In the genomic region with DNA sequence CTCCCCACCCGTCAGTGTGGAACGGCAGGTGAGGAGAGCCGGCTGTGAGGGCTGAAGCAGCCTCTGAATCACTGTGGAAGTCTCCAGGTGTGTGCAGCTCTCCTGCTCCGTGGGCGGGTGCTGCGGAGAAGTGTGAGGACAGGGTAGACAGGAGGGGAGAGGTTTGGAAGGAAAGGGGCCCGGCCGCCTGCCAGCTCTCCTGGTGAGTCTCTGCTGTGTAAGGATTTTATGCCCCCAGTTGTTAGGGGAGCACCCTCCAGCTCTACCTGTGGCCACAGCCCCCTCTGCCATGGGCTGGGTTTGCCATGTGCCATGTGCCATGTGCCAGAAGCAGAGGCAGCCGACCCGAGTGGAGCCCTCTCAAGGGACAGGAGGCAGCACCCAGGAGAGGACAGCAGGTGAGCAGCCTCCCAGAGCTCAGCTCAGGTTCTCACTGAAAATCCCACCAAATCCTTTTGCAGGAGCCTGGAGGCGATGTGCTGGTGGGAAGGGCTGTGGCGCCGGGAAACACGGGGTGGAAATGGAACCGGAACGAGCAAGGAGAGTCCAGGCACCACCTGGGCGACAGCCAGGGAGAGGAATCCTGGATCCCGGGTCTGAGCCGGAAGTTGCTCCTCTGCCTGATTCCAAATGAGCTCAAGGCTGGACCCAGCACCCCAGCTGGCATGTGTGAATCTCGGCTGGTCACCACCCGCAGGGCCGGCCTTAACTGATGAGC, we compare ENCODE assay signal across 25 cellular contexts.
DNase-seq lines count a peak whose midpoint lies in the region; ATAC-seq and TF ChIP-seq lines count a peak whose summit lies in the region.
"Had no signal": no experiment of that assay in that cellular context is flagged by ENCODE, and none has a peak within 500 bp of the region (broad histone marks: within the 10 kb centered on the region; RNA-seq: fewer than 3 reads in every experiment).

No MANE protein-coding gene starts in this region.

- no peak overlapping the region for H2BK120ac ChIP-seq in IMR-90 (ENCODE audit: low read depth, low read length)

- no peak overlapping the region for H2BK15ac ChIP-seq in IMR-90 (ENCODE audit: low read depth, low read length)

- H2AK9ac ChIP-seq in IMR-90 (replicated peaks; ENCODE audit: low read depth, low read length, poor library complexity) = peak overlapping the region; percentile 28

- H2BK5ac ChIP-seq in IMR-90 (ENCODE audit: low read depth, low read length, poor library complexity, severe bottlenecking) = no peak overlapping the region

- TF ChIP-seq POLR2A in IMR-90 (IDR thresholded peaks at IDR 0.05; ENCODE audit: low read depth, low read length) (no peak), vagina (IDR thresholded peaks at IDR 0.05) (no peak)

- no peak overlapping the region for H4K5ac ChIP-seq in IMR-90 (ENCODE audit: low read depth, low read length)

- no peak overlapping the region for H3K9ac ChIP-seq in IMR-90 (ENCODE audit: low read depth, low read length)
- H3K9ac ChIP-seq: BLaER1 had no signal

- no peak for TF ChIP-seq RAD21 in IMR-90 (IDR thresholded peaks at IDR 0.05; ENCODE audit: low read length)

- no peak overlapping the region for H3K4me2 ChIP-seq in IMR-90 (ENCODE audit: low read depth, low read length)
- H3K4me2 ChIP-seq: BLaER1 had no signal

- no peak overlapping the region for H3K14ac ChIP-seq in IMR-90 (replicated peaks; ENCODE audit: low read depth, low read length)

- CTCF ChIA-PET in IMR-90 (lab: Yijun Ruan, JAX) = no interaction called here

- dilution Hi-C loops in IMR-90 (cut with HindIII; ENCODE audit: low sequenced_read_pairs, unreplicated experiment) = no loop called here

- BruUV-seq in IMR-90 (replicated peaks; lab: Mats Ljungman, UMichigan) = no TSS peak

- DNase-seq in NCI-H2171 treated with DMSO at 0.1 percent for 48 hours (lab: John Stamatoyannopoulos, UW) (peak; percentile 9), NCI-H2171 (lab: John Stamatoyannopoulos, UW) (no peak), IMR-90 (no peak), left lung (peak; percentile 26 to 72), posterior vena cava (ENCODE audit: low spot score) (peak; percentile 62), vagina (ENCODE audit: extremely low spot score in 2 of 2) (no peak), HAP-1 (ENCODE audit: low spot score in 2 of 2) (no peak), NCI-H774 (lab: John Stamatoyannopoulos, UW) (no peak)
- DNase-seq: ACHN; CD4-positive, alpha-beta T cell; COR-L47; DMS79; H9; KBM-7; MM.1S; NCI-H1048; NCI-H1417 treated with DMSO at 0.1 percent for 48 hours; NCI-H187 treated with DMSO at 0.1 percent for 48 hours; NCI-H2107; NCI-H226; NCI-H510A treated with DMSO at 0.1 percent for 48 hours; NCI-H748 treated with DMSO at 0.1 percent for 48 hours; NK-92 treated with Interleukin-12 subunit alpha and Interleukin-12 subunit beta, amount 100 ng/mL, for 24 hours had no signal

- H4K20me1 ChIP-seq in IMR-90 (ENCODE audit: insufficient read depth, low read length) = no peaks in the 10 kb centered on the region
- H4K20me1 ChIP-seq: BLaER1 had no signal

- no peak overlapping the region for H4K91ac ChIP-seq in IMR-90 (ENCODE audit: insufficient read depth, low read depth, low read length)

- intact Hi-C loops in IMR-90 (cut with micrococcal nuclease) (no loop called here), left lung (cut with DNase I) (no loop called here), posterior vena cava (cut with DNase I) (no loop called here), vagina (cut with DNase I) (no loop called here)

- H3K9me1 ChIP-seq in IMR-90 (ENCODE audit: insufficient read depth, low read length) = no peaks in the 10 kb centered on the region

- TF ChIP-seq CTCF in IMR-90 (conservative IDR thresholded peaks at IDR 0.05; ENCODE audit: low read depth, low read length) (no peak), left lung (IDR thresholded peaks at IDR 0.05) (no peak), vagina (IDR thresholded peaks at IDR 0.05) (no peak)

- H3K36me3 ChIP-seq in IMR-90 (ENCODE audit: control insufficient read depth, insufficient read depth, low read length) (no peaks in the 10 kb centered on the region), left lung (no peaks in the 10 kb centered on the region), vagina (no peaks in the 10 kb centered on the region), HAP-1 (replicated peaks) (no peaks in the 10 kb centered on the region)
- H3K36me3 ChIP-seq: BLaER1 had no signal

- WGBS in IMR-90 (ENCODE audit: extremely low coverage in 2 of 2, insufficient read length in 1 of 2), 2 experiments = 73% methylated on average over 6 of the region's 22 CpGs; no CpG with 5 or more reads in 1 of the 2 experiments

- H3K4me1 ChIP-seq in IMR-90 (ENCODE audit: control insufficient read depth, insufficient read depth, low read length) = no peaks in the 10 kb centered on the region
- H3K4me1 ChIP-seq in left lung = peaks cover 0 to 2% of the 10 kb centered on the region in 2 donors
- H3K4me1 ChIP-seq in vagina = no peaks in the 10 kb centered on the region
- H3K4me1 ChIP-seq in HAP-1 = no peaks in the 10 kb centered on the region
- H3K4me1 ChIP-seq: BLaER1 had no signal

- no peak for ATAC-seq in IMR-90 (ENCODE audit: low read depth)
- no peak for ATAC-seq in left lung

- no peak overlapping the region for H3K27ac ChIP-seq in IMR-90 (ENCODE audit: insufficient read depth, low read length)
- no peak overlapping the region for H3K27ac ChIP-seq in left lung
- no peak overlapping the region for H3K27ac ChIP-seq in vagina
- H3K27ac ChIP-seq: 22Rv1, BLaER1 had no signal

- H4K8ac ChIP-seq in IMR-90 (ENCODE audit: low read depth in 2 of 2, low read length in 2 of 2) = no peak overlapping the region

- no peak overlapping the region for H2AFZ ChIP-seq in IMR-90 (replicated peaks; ENCODE audit: low read length, poor library complexity)

- H3K27me3 ChIP-seq in IMR-90 (ENCODE audit: control insufficient read depth, insufficient read depth, low read length) (no peaks in the 10 kb centered on the region), left lung (peaks cover 0 to 24% of the 10 kb centered on the region in 2 donors), vagina (no peaks in the 10 kb centered on the region), HAP-1 (ENCODE audit: low read depth) (no peaks in the 10 kb centered on the region; the same call in 1 of the 2 replicates)

- H3K23ac ChIP-seq in IMR-90 (ENCODE audit: low read depth, low read length) = no peak overlapping the region

- H3K79me1 ChIP-seq in IMR-90 (ENCODE audit: low read depth in 1 of 2, low read length in 2 of 2) = no peaks in the 10 kb centered on the region

- no peak overlapping the region for H3K18ac ChIP-seq in IMR-90 (ENCODE audit: low read depth, low read length)

- no peak overlapping the region for H3K4me3 ChIP-seq in IMR-90 (ENCODE audit: insufficient read depth, low read depth, low read length)
- H3K4me3 ChIP-seq in left lung = no peak overlapping the region
- H3K4me3 ChIP-seq in vagina = no peak overlapping the region
- no peak overlapping the region for H3K4me3 ChIP-seq in HAP-1
- H3K4me3 ChIP-seq: BLaER1 had no signal

- in situ Hi-C loops in IMR-90 (cut with MboI; ENCODE audit: low sequenced_read_pairs) = no loop called here
- in situ Hi-C loops in HAP-1 (cut with MboI; ENCODE audit: low sequenced_read_pairs) = no loop called here

- POLR2A ChIA-PET in IMR-90 (lab: Charles Lee; ENCODE audit: unreplicated experiment) = no interaction called here

- no peak overlapping the region for H2BK20ac ChIP-seq in IMR-90 (ENCODE audit: low read depth, low read length)

- no peak overlapping the region for H3K4ac ChIP-seq in IMR-90 (ENCODE audit: low read depth, low read length)

- H3K9me3 ChIP-seq in IMR-90 (ENCODE audit: control insufficient read depth, insufficient read depth, low read length) = peaks cover 67% of the 10 kb centered on the region
- H3K9me3 ChIP-seq in left lung = no peaks in the 10 kb centered on the region
- H3K9me3 ChIP-seq in vagina = no peaks in the 10 kb centered on the region
- no peaks in the 10 kb centered on the region for H3K9me3 ChIP-seq in HAP-1
- H3K9me3 ChIP-seq: BLaER1 had no signal

- H2AK5ac ChIP-seq in IMR-90 (ENCODE audit: low read depth, low read length) = no peak overlapping the region

- no peak overlapping the region for H3K56ac ChIP-seq in IMR-90 (ENCODE audit: extremely low read depth, insufficient read depth, low read length)

TF ChIP-seq in IMR-90, 13 proteins besides CTCF, POLR2A, EP300 and RAD21:
- TF ChIP-seq, protein P1, sequence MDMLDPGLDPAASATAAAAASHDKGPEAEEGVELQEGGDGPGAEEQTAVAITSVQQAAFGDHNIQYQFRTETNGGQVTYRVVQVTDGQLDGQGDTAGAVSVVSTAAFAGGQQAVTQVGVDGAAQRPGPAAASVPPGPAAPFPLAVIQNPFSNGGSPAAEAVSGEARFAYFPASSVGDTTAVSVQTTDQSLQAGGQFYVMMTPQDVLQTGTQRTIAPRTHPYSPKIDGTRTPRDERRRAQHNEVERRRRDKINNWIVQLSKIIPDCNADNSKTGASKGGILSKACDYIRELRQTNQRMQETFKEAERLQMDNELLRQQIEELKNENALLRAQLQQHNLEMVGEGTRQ (IDR thresholded peaks at IDR 0.05; ENCODE audit: low read depth, low read length) = no peak
- TF ChIP-seq MAFK (IDR thresholded peaks at IDR 0.05; ENCODE audit: low read depth, low read length) (no peak), RFX5 (IDR thresholded peaks at IDR 0.05; ENCODE audit: low read depth, low read length) (no peak), MXI1 (IDR thresholded peaks at IDR 0.05; ENCODE audit: borderline replicate concordance, low read depth, low read length) (no peak)
TF ChIP-seq in IMR-90: peak in this region for 0.

Comparison
In these comparisons a context has a peak if more than half of its experiments do, and no peak if none do; other contexts are left out.
1. DNase-seq: peak in NCI-H2171 treated with DMSO at 0.1 percent for 48 hours (single experiment), left lung (2 of 2) and posterior vena cava (single experiment); none in NCI-H2171 (single experiment), IMR-90 (single experiment), vagina (0 of 2), HAP-1 (0 of 2) and NCI-H774 (single experiment).